In genomic region chr2:226873051-226873620, GRCh38 we compare ENCODE assay signal across 9 cellular contexts. TPM values are rescaled to one million over a fixed set of nuclear protein-coding genes. Genes with fewer than 3 reads are reported as not detected.
DNase-seq lines count a peak whose midpoint lies in the region; ATAC-seq, FAIRE-seq and TF ChIP-seq lines count a peak whose summit lies in the region.
"Had no signal": no experiment of that assay in that cellular context is flagged by ENCODE, and none has a peak within 500 bp of the region (broad histone marks: within the 10 kb centered on the region; RNA-seq: fewer than 3 reads in every experiment).

No MANE protein-coding gene starts in this region.

- H3K27me3 ChIP-seq in GM12878 (replicated peaks in 1 of 2; ENCODE audit: control insufficient read depth in 2 of 2, insufficient read depth in 2 of 2, low read length in 1 of 2) = no peaks in the 10 kb centered on the region

- ATAC-seq in GM18508 (IDR thresholded peaks at IDR 0.05; ENCODE audit: insufficient read depth, unreplicated experiment) = peak; percentile 46
- ATAC-seq in GM21576 (IDR thresholded peaks at IDR 0.05; ENCODE audit: unreplicated experiment) = peak; percentile 51
- peak; percentile 49 for ATAC-seq in HG03571 (IDR thresholded peaks at IDR 0.05; ENCODE audit: unreplicated experiment)
- peak; percentile 83 for ATAC-seq in GM12878

- H3K27ac ChIP-seq in GM12878 (ENCODE audit: control insufficient read depth, insufficient read depth) = peak overlapping the region; percentile 65

- peak overlapping the region; percentile 77 for H3K4me2 ChIP-seq in GM12878 (ENCODE audit: control insufficient read depth, insufficient read depth)

- H3K27me3 Mint-ChIP-seq in progenitor cell of endocrine pancreas (no peaks in the 10 kb centered on the region), Calu3 (ENCODE audit: unreplicated experiment) (no peaks in the 10 kb centered on the region)

- TF ChIP-seq POLR2A in GM12878 (IDR thresholded peaks at IDR 0.05; ENCODE audit: low read depth, low read length) = no peak

- SMC1A ChIA-PET in GM12878 (lab: Charles Lee; ENCODE audit: uncharacterized antibody, unreplicated experiment) = interaction anchor here (0.8 to 6.7 kb wide), 5 partner anchors 10 to 61 kb away, joined by 3 to 30 read pairs (median 5); partner anchors contain the start of gene RHBDD1

- no peak for FAIRE-seq in GM12878 (lab: Jason Lieb, UNC)

- in situ Hi-C loops in GM12878 (cut with MboI) = no loop called here

- no peak overlapping the region for H3K9ac ChIP-seq in GM12878 (ENCODE audit: control insufficient read depth, insufficient read depth, low read length)

- H3K9me3 ChIP-seq in GM12878 (replicated peaks; ENCODE audit: control insufficient read depth, insufficient read depth, low read length) = peaks cover 4% of the 10 kb centered on the region

- peaks cover 11% of the 10 kb centered on the region for H3K4me1 ChIP-seq in GM12878 (ENCODE audit: control insufficient read depth, insufficient read depth, low read length)

- intact Hi-C loops in GM12878 (cut with micrococcal nuclease; ENCODE audit: unreplicated experiment) (no loop called here), Calu3 (cut with micrococcal nuclease; ENCODE audit: unreplicated experiment) (no loop called here)

- no peaks in the 10 kb centered on the region; the same call in 1 of the 2 replicates for H3K79me2 ChIP-seq in GM12878 (ENCODE audit: control insufficient read depth, insufficient read depth, low read length)

- 65% methylated on average over 2 of the region's 2 CpGs for WGBS in GM12878 (ENCODE audit: insufficient coverage, insufficient replicate concordance, low lambda C conversion rate, missing lambda C conversion rate)

- peak; percentile 36 for TF ChIP-seq RAD21 in GM12878 (IDR thresholded peaks at IDR 0.05; ENCODE audit: insufficient read depth, low read depth, low read length)

- no peaks in the 10 kb centered on the region for H3K9me3 Mint-ChIP-seq in progenitor cell of endocrine pancreas (ENCODE audit: low read depth)
- H3K9me3 Mint-ChIP-seq in Calu3 (ENCODE audit: low read depth, unreplicated experiment) = peaks cover 2% of the 10 kb centered on the region

- H3K27ac Mint-ChIP-seq in progenitor cell of endocrine pancreas (no peak overlapping the region), Calu3 (ENCODE audit: unreplicated experiment) (no peak overlapping the region)

- H3K36me3 Mint-ChIP-seq in progenitor cell of endocrine pancreas (ENCODE audit: insufficient read depth) (peaks cover 15% of the 10 kb centered on the region), Calu3 (ENCODE audit: insufficient read depth, unreplicated experiment) (no peaks in the 10 kb centered on the region)

- H3K4me3 Mint-ChIP-seq in progenitor cell of endocrine pancreas (ENCODE audit: low read depth) (no peak overlapping the region), Calu3 (ENCODE audit: low read depth, unreplicated experiment) (no peak overlapping the region)

- H3K36me3 ChIP-seq in GM12878 (ENCODE audit: control insufficient read depth in 2 of 2, insufficient read depth in 2 of 2, low read length in 1 of 2) = no peaks in the 10 kb centered on the region; a peak in 2 of 4 replicates

- peak overlapping the region; percentile 17; the same call in 1 of the 2 replicates for H3K4me3 ChIP-seq in GM12878

- CTCF ChIA-PET in GM12878 (lab: Yijun Ruan, JAX) (interaction anchor here (1.0 to 3.1 kb wide), 4 partner anchors 10 to 112 kb away, joined by 3 to 13 read pairs (median 4); no protein-coding TSS in a partner anchor), Calu3 (lab: Charles Lee) (interaction anchor here (0.7 kb wide), 1 partner anchor 11 kb away, joined by 3 read pairs; no protein-coding TSS in a partner anchor)

- DNase-seq in GM12878 (ENCODE audit: low read depth, low spot score) (no peak), progenitor cell of endocrine pancreas (ENCODE audit: low spot score, unreplicated experiment) (no peak), Calu3 (no peak), iPS-NIHi11 (ENCODE audit: low spot score) (no peak), middle frontal gyrus (ENCODE audit: extremely low spot score, low spot score) (no peak)
- DNase-seq: NCI-H226 had no signal

- H4K20me1 ChIP-seq in GM12878 (ENCODE audit: control insufficient read depth, insufficient read depth) = no peaks in the 10 kb centered on the region

- BruUV-seq in GM12878 (replicated peaks; lab: Mats Ljungman, UMichigan) (no TSS peak), Calu3 (replicated peaks; lab: Mats Ljungman, UMichigan) (no TSS peak)

- POLR2A ChIA-PET in GM12878 (lab: Charles Lee) = interaction anchor here (1.7 kb wide), 1 partner anchor 33 kb away, joined by 3 read pairs; no protein-coding TSS in a partner anchor

- H3K4me1 Mint-ChIP-seq in progenitor cell of endocrine pancreas (ENCODE audit: low read depth) (peaks cover 18% of the 10 kb centered on the region), Calu3 (ENCODE audit: low read depth, unreplicated experiment) (no peaks in the 10 kb centered on the region)

- no peak overlapping the region; the same call in 1 of the 2 replicates for H2AFZ ChIP-seq in GM12878 (ENCODE audit: control insufficient read depth, low read depth, low read length)

- RAD21 ChIA-PET in GM12878 (lab: Charles Lee; ENCODE audit: unreplicated experiment) = interaction anchor here (1.2 to 1.5 kb wide), 3 partner anchors 11 to 112 kb away, joined by 3 to 4 read pairs (median 3); no protein-coding TSS in a partner anchor

- TF ChIP-seq CTCF in GM12878 (IDR thresholded peaks at IDR 0.05 in 2 of 3, conservative IDR thresholded peaks at IDR 0.05 in 1 of 3; ENCODE audit: control insufficient read depth in 2 of 3, extremely low read depth in 1 of 3, insufficient read depth in 1 of 3, low read depth in 3 of 3, low read length in 3 of 3) (peak in 2 of 3 experiments; percentile 9 to 11; a peak in 1 of 6 replicates), progenitor cell of endocrine pancreas (IDR thresholded peaks at IDR 0.05; ENCODE audit: unreplicated experiment) (no peak), Calu3 (IDR thresholded peaks at IDR 0.05; ENCODE audit: unreplicated experiment) (no peak)

- no peak for TF ChIP-seq EP300 in GM12878 (IDR thresholded peaks at IDR 0.05; ENCODE audit: borderline replicate concordance in 1 of 2, control insufficient read depth in 1 of 2, low read depth in 2 of 2, low read length in 2 of 2)

TF ChIP-seq in GM12878, 131 proteins besides CTCF, POLR2A, EP300 and RAD21 (continues in another document):
- TF ChIP-seq IKZF2 (IDR thresholded peaks at IDR 0.05) (peak in 1 of 2 experiments; percentile 38; a peak in 1 of 4 replicates), CBFB (IDR thresholded peaks at IDR 0.05; ENCODE audit: low read depth) (peak; percentile 60; the same call in 1 of the 2 replicates), YY1 (IDR thresholded peaks at IDR 0.05; ENCODE audit: low read depth, low read length) (0 out of 2 replicates have a peak, but pooled peaks have one; percentile 50), SMC3 (IDR thresholded peaks at IDR 0.05; ENCODE audit: borderline replicate concordance, low read length) (peak; percentile 3; the same call in 1 of the 2 replicates), SPI1 (IDR thresholded peaks at IDR 0.05; ENCODE audit: borderline replicate concordance, insufficient read depth, low read depth, low read length) (peak; percentile 49; the same call in 1 of the 2 replicates)
- TF ChIP-seq, protein P1, sequence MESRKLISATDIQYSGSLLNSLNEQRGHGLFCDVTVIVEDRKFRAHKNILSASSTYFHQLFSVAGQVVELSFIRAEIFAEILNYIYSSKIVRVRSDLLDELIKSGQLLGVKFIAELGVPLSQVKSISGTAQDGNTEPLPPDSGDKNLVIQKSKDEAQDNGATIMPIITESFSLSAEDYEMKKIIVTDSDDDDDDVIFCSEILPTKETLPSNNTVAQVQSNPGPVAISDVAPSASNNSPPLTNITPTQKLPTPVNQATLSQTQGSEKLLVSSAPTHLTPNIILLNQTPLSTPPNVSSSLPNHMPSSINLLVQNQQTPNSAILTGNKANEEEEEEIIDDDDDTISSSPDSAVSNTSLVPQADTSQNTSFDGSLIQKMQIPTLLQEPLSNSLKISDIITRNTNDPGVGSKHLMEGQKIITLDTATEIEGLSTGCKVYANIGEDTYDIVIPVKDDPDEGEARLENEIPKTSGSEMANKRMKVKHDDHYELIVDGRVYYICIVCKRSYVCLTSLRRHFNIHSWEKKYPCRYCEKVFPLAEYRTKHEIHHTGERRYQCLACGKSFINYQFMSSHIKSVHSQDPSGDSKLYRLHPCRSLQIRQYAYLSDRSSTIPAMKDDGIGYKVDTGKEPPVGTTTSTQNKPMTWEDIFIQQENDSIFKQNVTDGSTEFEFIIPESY (IDR thresholded peaks at IDR 0.05) = no peak

RNA-seq across cellular contexts. Expression of gene RHBDD1, which starts 37.3 kb away (rescaled TPM):
- 230 and 231 TPM in 2 replicates for total RNA-seq in GM12878 (2013; cell fraction: nucleolus; rRNA removed)
- 7.5 and 11.3 TPM in 2 replicates for total RNA-seq in GM12878 (2014; rRNA removed)
- 14.3 and 17.1 TPM in 2 replicates for total RNA-seq in GM12878 (2014; rRNA removed; fragmentation: Illumina TruSeq; extraction: Trizol)
- 25.7 and 29.0 TPM in 2 replicates for total RNA-seq in GM12878 (2021)
- polyA plus RNA-seq in GM12878 (2011; ENCODE audit: low read depth) = 11.7 TPM
- polyA plus RNA-seq in GM12878 (2011; rRNA removed) = 35.6 and 36.4 TPM in 2 replicates
- 15.0 and 18.9 TPM in 2 replicates for polyA plus RNA-seq in GM12878 (2011; cell fraction: cytosol; rRNA removed)
- polyA plus RNA-seq in GM12878 (2011; cell fraction: nucleus; rRNA removed) = 22.2 and 35.0 TPM in 2 replicates
- polyA plus RNA-seq in GM12878 (2012) = 13.7 and 15.5 TPM in 2 replicates
- polyA plus RNA-seq in GM12878 (2014; fragmentation: Illumina TruSeq; extraction: Trizol) = 15.0 and 23.8 TPM in 2 replicates
- polyA plus RNA-seq in GM12878 (2014; fragmentation: Nextera tagmentation; extraction: Ambion mirVana) = 1 to 10 TPM; 7.1 to 7.3 TPM
- 10.1 and 12.9 TPM in 2 replicates for polyA plus RNA-seq in GM12878 (2014; rRNA removed)
- polyA plus RNA-seq in GM12878 (2016; fragmentation: Nextera tagmentation; extraction: Ambion mirVana) = 10 to 100 TPM; 23.4 to 27.4 TPM
- 95.4 and 140 TPM in 2 replicates for polyA minus RNA-seq in GM12878 (2011; rRNA and poly(A)+ RNA removed)
- 20.8 and 32.3 TPM in 2 replicates for polyA minus RNA-seq in GM12878 (2011; cell fraction: cytosol; rRNA and poly(A)+ RNA removed)
- 68.9 and 77.6 TPM in 2 replicates for polyA minus RNA-seq in GM12878 (2011; cell fraction: nucleus; rRNA and poly(A)+ RNA removed)
- total RNA-seq in progenitor cell of endocrine pancreas = 31.0 and 32.7 TPM in 2 replicates
- 28.7 and 32.8 TPM in 2 replicates for total RNA-seq in Calu3 (2022)

Comparison
In these comparisons a context has a peak if more than half of its experiments do, and no peak if none do; other contexts are left out.
1. CTCF ChIP-seq: peak in GM12878 (2 of 3); none in progenitor cell of endocrine pancreas (single experiment) and Calu3 (single experiment).
2. Peak in every context shown above with its lines, with median percentiles within 50 percentile points of each other: ATAC-seq.